In the genomic region with DNA sequence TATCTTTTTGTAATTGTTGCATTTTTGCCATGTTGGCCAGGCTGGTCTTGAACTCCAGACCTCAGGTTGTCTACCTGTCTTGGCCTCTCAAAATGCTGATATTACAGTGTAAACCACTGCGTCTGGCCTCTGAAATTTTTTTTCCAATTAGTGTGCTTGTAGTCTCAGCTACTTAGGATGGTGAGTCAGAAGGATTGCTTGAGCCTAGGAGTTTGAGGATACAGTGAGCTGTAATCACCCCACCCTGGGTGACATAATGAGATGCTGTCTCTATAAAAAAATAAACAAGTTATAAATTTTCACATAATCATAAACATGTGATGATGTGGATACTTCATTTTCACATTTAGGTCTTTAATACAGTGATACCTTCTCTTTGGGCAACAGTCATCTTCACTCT, we compare ENCODE assay signal across 24 cellular contexts.
"Had no signal": no experiment of that assay in that cellular context is flagged by ENCODE, and none has a peak within 500 bp of the region (broad histone marks: within the 10 kb centered on the region; RNA-seq: fewer than 3 reads in every experiment).

No MANE protein-coding gene starts in this region.

- H3K4me1 Mint-ChIP-seq: endodermal cell; memory B cell; neural progenitor cell; stimulated activated effector memory CD8-positive, alpha-beta T cell treated with anti-CD3 and anti-CD28 coated beads, Interleukin-12 subunit alpha, Interleukin-12 subunit beta, amount 100 ng/mL, for 72 hours had no signal

- H3K36me3 Mint-ChIP-seq: memory B cell; natural killer cell treated with Interleukin-12 subunit alpha and Interleukin-12 subunit beta and Interleukin-15 and Interleukin-18, amount 100 ng/mL, for 72 hours; neural progenitor cell; stimulated activated effector memory CD8-positive, alpha-beta T cell treated with anti-CD3 and anti-CD28 coated beads, Interleukin-12 subunit alpha, Interleukin-12 subunit beta, amount 100 ng/mL, for 72 hours; type B pancreatic cell had no signal

- H3K9me3 Mint-ChIP-seq: endodermal cell; natural killer cell treated with Interleukin-12 subunit alpha and Interleukin-12 subunit beta and Interleukin-15 and Interleukin-18, amount 100 ng/mL, for 72 hours; neural progenitor cell; stimulated activated effector memory CD8-positive, alpha-beta T cell treated with anti-CD3 and anti-CD28 coated beads, Interleukin-12 subunit alpha, Interleukin-12 subunit beta, amount 100 ng/mL, for 72 hours; type B pancreatic cell had no signal

- H3K27me3 Mint-ChIP-seq: memory B cell; natural killer cell treated with Interleukin-12 subunit alpha and Interleukin-12 subunit beta and Interleukin-15 and Interleukin-18, amount 100 ng/mL, for 72 hours; progenitor cell of endocrine pancreas; type B pancreatic cell had no signal

- ATAC-seq: esophagus mucosa; left cardiac atrium; lower lobe of right lung; natural killer cell treated with Interleukin-12 subunit alpha and Interleukin-12 subunit beta and Interleukin-15 and Interleukin-18, amount 100 ng/mL, for 72 hours; pancreas; right cardiac atrium; stimulated activated effector memory CD8-positive, alpha-beta T cell treated with anti-CD3 and anti-CD28 coated beads, Interleukin-12 subunit alpha, Interleukin-12 subunit beta, amount 100 ng/mL, for 72 hours; stimulated activated naive CD8-positive, alpha-beta T cell treated with anti-CD3 and anti-CD28 coated beads, Interleukin-15, Interleukin-2, amounts not matched to agents 100 U/mL and 50 U/mL, for 24 hours had no signal

- H3K27ac Mint-ChIP-seq: endodermal cell; memory B cell; natural killer cell treated with Interleukin-12 subunit alpha and Interleukin-12 subunit beta and Interleukin-15 and Interleukin-18, amount 100 ng/mL, for 72 hours; neural progenitor cell; progenitor cell of endocrine pancreas; stimulated activated effector memory CD8-positive, alpha-beta T cell treated with anti-CD3 and anti-CD28 coated beads, Interleukin-12 subunit alpha, Interleukin-12 subunit beta, amount 100 ng/mL, for 72 hours; type B pancreatic cell had no signal

- DNase-seq: colonic mucosa; effector CD4-positive, alpha-beta T cell; endodermal cell; foreskin melanocyte; head of caudate nucleus; kidney; left cardiac atrium; left ventricle myocardium inferior; lower lobe of right lung; midbrain; occipital lobe; pancreas; right cardiac atrium; stimulated activated CD4-positive, alpha-beta T cell treated with anti-CD3 and anti-CD28 coated beads, Interleukin-4, amount 100 ng/mL, for 1 hour; stimulated activated CD8-positive, alpha-beta memory T cell treated with anti-CD3 and anti-CD28 coated beads, Interleukin-4, amount 100 ng/mL, for 48 hours; stimulated activated naive CD8-positive, alpha-beta T cell treated with anti-CD3 and anti-CD28 coated beads, Interleukin-15, Interleukin-2, amounts not matched to agents 100 U/mL and 50 U/mL, for 24 hours; thyroid gland had no signal

- H3K4me3 Mint-ChIP-seq: endodermal cell; memory B cell; natural killer cell treated with Interleukin-12 subunit alpha and Interleukin-12 subunit beta and Interleukin-15 and Interleukin-18, amount 100 ng/mL, for 72 hours; neural progenitor cell; stimulated activated effector memory CD8-positive, alpha-beta T cell treated with anti-CD3 and anti-CD28 coated beads, Interleukin-12 subunit alpha, Interleukin-12 subunit beta, amount 100 ng/mL, for 72 hours; type B pancreatic cell had no signal
